In the genomic region with DNA sequence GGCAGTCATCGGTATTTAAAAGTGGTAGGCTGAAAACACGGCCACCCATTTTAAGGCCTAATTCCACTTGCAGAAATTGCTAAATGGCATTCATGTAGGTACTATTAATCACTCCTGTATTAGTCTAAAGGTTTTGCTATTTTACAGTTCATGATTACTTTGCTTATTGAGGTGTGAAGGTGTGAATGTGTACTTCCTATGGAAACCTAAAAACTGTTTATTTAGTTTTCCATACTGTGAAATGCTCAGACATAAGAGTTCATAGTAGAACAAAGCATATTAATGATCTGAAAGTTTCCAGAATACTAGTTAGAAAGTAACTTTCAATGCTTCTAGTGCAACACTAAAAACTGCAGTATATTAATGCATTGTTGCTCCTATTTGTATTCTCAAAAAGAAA, we compare ENCODE assay signal across 21 cellular contexts.
DNase-seq lines count a peak whose midpoint lies in the region; ATAC-seq, FAIRE-seq and TF ChIP-seq lines count a peak whose summit lies in the region.
"Had no signal": no experiment of that assay in that cellular context is flagged by ENCODE, and none has a peak within 500 bp of the region (broad histone marks: within the 10 kb centered on the region; RNA-seq: fewer than 3 reads in every experiment).

No MANE protein-coding gene starts in this region.

- H2BK120ac ChIP-seq in mesendoderm (ENCODE audit: low read depth, low read length) = no peak overlapping the region

- H3K4me3 ChIP-seq in GM12878 (no peak overlapping the region), mesendoderm (ENCODE audit: low read length) (no peak overlapping the region)

- TF ChIP-seq EP300 in GM12878 (IDR thresholded peaks at IDR 0.05; ENCODE audit: borderline replicate concordance in 1 of 2, control insufficient read depth in 1 of 2, low read depth in 2 of 2, low read length in 2 of 2) = no peak

- no peak for FAIRE-seq in GM12878 (lab: Jason Lieb, UNC)
- FAIRE-seq: GM12891, HepG2 had no signal

- no peak for TF ChIP-seq POLR2A in GM12878 (IDR thresholded peaks at IDR 0.05; ENCODE audit: low read depth, low read length)

- H3K18ac ChIP-seq in mesendoderm (ENCODE audit: low read length) = no peak overlapping the region

- H3K79me1 ChIP-seq in mesendoderm (ENCODE audit: low read length) = no peaks in the 10 kb centered on the region

- SMC1A ChIA-PET in GM12878 (lab: Charles Lee; ENCODE audit: uncharacterized antibody, unreplicated experiment) = no interaction called here

- no peak overlapping the region for H3K9ac ChIP-seq in GM12878 (ENCODE audit: control insufficient read depth, insufficient read depth, low read length)
- H3K9ac ChIP-seq in mesendoderm (ENCODE audit: low read length) = no peak overlapping the region

- no peak overlapping the region for H4K8ac ChIP-seq in mesendoderm (ENCODE audit: low read depth, low read length)

- H4K20me1 ChIP-seq in GM12878 (ENCODE audit: control insufficient read depth, insufficient read depth) = no peaks in the 10 kb centered on the region

- ATAC-seq in GM18858 (IDR thresholded peaks at IDR 0.05; ENCODE audit: unreplicated experiment) = peak; percentile 70
- peak; percentile 54 for ATAC-seq in GM18909 (IDR thresholded peaks at IDR 0.05; ENCODE audit: poor library complexity, unreplicated experiment)
- ATAC-seq in GM21447 (IDR thresholded peaks at IDR 0.05; ENCODE audit: unreplicated experiment) = peak; percentile 74
- peak; percentile 68 for ATAC-seq in GM12878
- no peak for ATAC-seq in GM21825 (IDR thresholded peaks at IDR 0.05; ENCODE audit: unreplicated experiment)
- ATAC-seq: HepG2 had no signal

- H3K27ac ChIP-seq in GM12878 (ENCODE audit: control insufficient read depth, insufficient read depth) = no peak overlapping the region
- no peak overlapping the region for H3K27ac ChIP-seq in mesendoderm (ENCODE audit: low read depth, low read length)

- no peaks in the 10 kb centered on the region for H3K9me3 ChIP-seq in GM12878 (replicated peaks; ENCODE audit: control insufficient read depth, insufficient read depth, low read length)

- no peaks in the 10 kb centered on the region for H3K4me1 ChIP-seq in GM12878 (ENCODE audit: control insufficient read depth, insufficient read depth, low read length)
- H3K4me1 ChIP-seq in mesendoderm (ENCODE audit: control insufficient read depth, low read depth, low read length) = no peaks in the 10 kb centered on the region

- no peak overlapping the region for H2BK5ac ChIP-seq in mesendoderm (ENCODE audit: low read length)

- H3K36me3 ChIP-seq in GM12878 (ENCODE audit: control insufficient read depth in 2 of 2, insufficient read depth in 2 of 2, low read length in 1 of 2) (no peaks in the 10 kb centered on the region), mesendoderm (ENCODE audit: control insufficient read depth, insufficient read depth, low read length) (no peaks in the 10 kb centered on the region)

- in situ Hi-C loops in GM12878 (cut with MboI) = no loop called here

- intact Hi-C loops in GM12878 (cut with micrococcal nuclease; ENCODE audit: unreplicated experiment) = no loop called here

- H2BK15ac ChIP-seq in mesendoderm (replicated peaks; ENCODE audit: low read depth) = no peak overlapping the region

- no peak overlapping the region for H4K5ac ChIP-seq in mesendoderm (ENCODE audit: low read length)

- H3K79me2 ChIP-seq in GM12878 (ENCODE audit: control insufficient read depth, insufficient read depth, low read length) = no peaks in the 10 kb centered on the region
- no peaks in the 10 kb centered on the region for H3K79me2 ChIP-seq in mesendoderm (ENCODE audit: control insufficient read depth, insufficient read depth, low read length)

- no peak overlapping the region for H2AFZ ChIP-seq in GM12878 (ENCODE audit: control insufficient read depth, low read depth, low read length)

- H3K27me3 ChIP-seq in GM12878 (replicated peaks in 1 of 2; ENCODE audit: control insufficient read depth in 2 of 2, insufficient read depth in 2 of 2, low read length in 1 of 2) (no peaks in the 10 kb centered on the region), mesendoderm (ENCODE audit: insufficient read depth, low read length, poor library complexity) (no peaks in the 10 kb centered on the region)

- POLR2A ChIA-PET in GM12878 (lab: Charles Lee) = no interaction called here

- WGBS in GM12878 (ENCODE audit: insufficient coverage, insufficient replicate concordance, low lambda C conversion rate, missing lambda C conversion rate) = 98% methylated on average over 2 of the region's 2 CpGs
- no CpG with 5 or more reads among the region's 2 CpGs for WGBS in mesendoderm (ENCODE audit: extremely low coverage, insufficient coverage, low lambda C conversion rate)

- CTCF ChIA-PET in GM12878 (lab: Yijun Ruan, JAX) = interaction anchor here (1.5 kb wide), 1 partner anchor 12 kb away, joined by 6 read pairs; no protein-coding TSS in a partner anchor

- TF ChIP-seq CTCF in GM12878 (IDR thresholded peaks at IDR 0.05 in 2 of 3, conservative IDR thresholded peaks at IDR 0.05 in 1 of 3; ENCODE audit: control insufficient read depth in 2 of 3, extremely low read depth in 1 of 3, insufficient read depth in 1 of 3, low read depth in 3 of 3, low read length in 3 of 3) = no peak

- BruUV-seq in GM12878 (replicated peaks; lab: Mats Ljungman, UMichigan) = no TSS peak

- no peak for DNase-seq in GM12878 (ENCODE audit: low read depth, low spot score)
- no peak for DNase-seq in mesendoderm
- DNase-seq in cortex of kidney (lab: John Stamatoyannopoulos, UW) = no peak
- DNase-seq: C1 segment of cervical spinal cord; CD4-positive, CD25-positive, alpha-beta regulatory T cell; CD8-positive, alpha-beta memory T cell; COR-L47; DMS 273 treated with DMSO at 0.1 percent for 48 hours; DMS53; DND-41; EL; GOT3; H7; Karpas-422; KBM-7 had no signal

- no peak overlapping the region for H3K23ac ChIP-seq in mesendoderm (ENCODE audit: low read length)

- no peak overlapping the region for H2AK5ac ChIP-seq in mesendoderm (ENCODE audit: low read length)

- H3K4me2 ChIP-seq in GM12878 (ENCODE audit: control insufficient read depth, insufficient read depth) (no peak overlapping the region), mesendoderm (ENCODE audit: low read length) (no peak overlapping the region)

- no peak overlapping the region for H3K4ac ChIP-seq in mesendoderm (ENCODE audit: low read depth, low read length)

- RAD21 ChIA-PET in GM12878 (lab: Charles Lee; ENCODE audit: unreplicated experiment) = no interaction called here

- no peak for TF ChIP-seq RAD21 in GM12878 (IDR thresholded peaks at IDR 0.05; ENCODE audit: insufficient read depth, low read depth, low read length)

- no peak overlapping the region for H3K56ac ChIP-seq in mesendoderm (ENCODE audit: low read length)

TF ChIP-seq in GM12878, 131 proteins besides CTCF, POLR2A, EP300 and RAD21 (continues in another document):
- TF ChIP-seq, protein P1, sequence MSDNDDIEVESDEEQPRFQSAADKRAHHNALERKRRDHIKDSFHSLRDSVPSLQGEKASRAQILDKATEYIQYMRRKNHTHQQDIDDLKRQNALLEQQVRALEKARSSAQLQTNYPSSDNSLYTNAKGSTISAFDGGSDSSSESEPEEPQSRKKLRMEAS (IDR thresholded peaks at IDR 0.05; ENCODE audit: low read depth, low read length) = no peak
- no peak for TF ChIP-seq CHD2 (IDR thresholded peaks at IDR 0.05; ENCODE audit: borderline replicate concordance, low read depth, low read length)
- TF ChIP-seq, protein P2, sequence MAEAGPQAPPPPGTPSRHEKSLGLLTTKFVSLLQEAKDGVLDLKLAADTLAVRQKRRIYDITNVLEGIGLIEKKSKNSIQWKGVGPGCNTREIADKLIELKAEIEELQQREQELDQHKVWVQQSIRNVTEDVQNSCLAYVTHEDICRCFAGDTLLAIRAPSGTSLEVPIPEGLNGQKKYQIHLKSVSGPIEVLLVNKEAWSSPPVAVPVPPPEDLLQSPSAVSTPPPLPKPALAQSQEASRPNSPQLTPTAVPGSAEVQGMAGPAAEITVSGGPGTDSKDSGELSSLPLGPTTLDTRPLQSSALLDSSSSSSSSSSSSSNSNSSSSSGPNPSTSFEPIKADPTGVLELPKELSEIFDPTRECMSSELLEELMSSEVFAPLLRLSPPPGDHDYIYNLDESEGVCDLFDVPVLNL (IDR thresholded peaks at IDR 0.05; ENCODE audit: low read depth, low read length) = no peak
- TF ChIP-seq TBL1XR1 (IDR thresholded peaks at IDR 0.05; ENCODE audit: low read depth, low read length) = no peak
- TF ChIP-seq ZNF217 (IDR thresholded peaks at IDR 0.05) = no peak
- TF ChIP-seq SIX5 (IDR thresholded peaks at IDR 0.05; ENCODE audit: low read depth, low read length, severe bottlenecking) = no peak
- TF ChIP-seq SREBF1 (IDR thresholded peaks at IDR 0.05; ENCODE audit: low read length) = no peak
- TF ChIP-seq ESRRA (IDR thresholded peaks at IDR 0.05; ENCODE audit: low read length) = no peak
- TF ChIP-seq, protein P3, sequence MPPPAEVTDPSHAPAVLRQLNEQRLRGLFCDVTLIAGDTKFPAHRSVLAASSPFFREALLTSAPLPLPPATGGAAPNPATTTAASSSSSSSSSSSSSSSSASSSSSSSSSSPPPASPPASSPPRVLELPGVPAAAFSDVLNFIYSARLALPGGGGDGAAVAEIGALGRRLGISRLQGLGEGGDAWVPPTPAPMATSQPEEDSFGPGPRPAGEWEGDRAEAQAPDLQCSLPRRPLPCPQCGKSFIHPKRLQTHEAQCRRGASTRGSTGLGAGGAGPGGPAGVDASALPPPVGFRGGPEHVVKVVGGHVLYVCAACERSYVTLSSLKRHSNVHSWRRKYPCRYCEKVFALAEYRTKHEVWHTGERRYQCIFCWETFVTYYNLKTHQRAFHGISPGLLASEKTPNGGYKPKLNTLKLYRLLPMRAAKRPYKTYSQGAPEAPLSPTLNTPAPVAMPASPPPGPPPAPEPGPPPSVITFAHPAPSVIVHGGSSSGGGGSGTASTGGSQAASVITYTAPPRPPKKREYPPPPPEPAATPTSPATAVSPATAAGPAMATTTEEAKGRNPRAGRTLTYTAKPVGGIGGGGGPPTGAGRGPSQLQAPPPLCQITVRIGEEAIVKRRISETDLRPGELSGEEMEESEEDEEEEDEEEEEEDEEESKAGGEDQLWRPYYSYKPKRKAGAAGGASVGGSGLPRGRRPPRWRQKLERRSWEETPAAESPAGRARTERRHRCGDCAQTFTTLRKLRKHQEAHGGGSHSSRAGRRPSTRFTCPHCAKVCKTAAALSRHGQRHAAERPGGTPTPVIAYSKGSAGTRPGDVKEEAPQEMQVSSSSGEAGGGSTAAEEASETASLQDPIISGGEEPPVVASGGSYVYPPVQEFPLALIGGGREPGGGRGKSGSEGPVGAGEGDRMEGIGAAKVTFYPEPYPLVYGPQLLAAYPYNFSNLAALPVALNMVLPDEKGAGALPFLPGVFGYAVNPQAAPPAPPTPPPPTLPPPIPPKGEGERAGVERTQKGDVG (CRISPR knock-in tag; IDR thresholded peaks at IDR 0.05) = no peak
- no peak for TF ChIP-seq RFX5 (IDR thresholded peaks at IDR 0.05; ENCODE audit: low read depth, low read length)
- TF ChIP-seq CHD1 (IDR thresholded peaks at IDR 0.05; ENCODE audit: low read depth, low read length) = no peak
